1 cellular context compared by ENCODE assay signal in the genomic region with DNA sequence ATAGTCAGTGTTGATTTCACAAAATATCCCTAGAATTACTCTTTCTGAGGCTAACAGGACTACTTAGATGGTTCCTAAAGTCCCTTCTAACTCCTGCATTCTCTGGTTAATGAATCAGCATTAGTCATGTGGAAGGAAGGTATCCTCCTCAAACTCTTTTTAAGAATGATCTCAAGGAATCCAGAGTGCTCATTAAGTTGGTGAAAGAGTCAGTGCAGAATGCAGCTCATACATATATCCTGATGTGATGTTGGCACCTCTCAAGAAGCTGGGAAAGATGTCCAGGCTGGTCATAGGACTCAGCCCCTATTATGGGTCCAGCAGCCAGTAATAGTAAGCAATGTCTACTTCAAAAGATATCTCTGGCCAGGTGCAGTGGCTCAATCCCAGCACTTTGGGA.
TF ChIP-seq lines count a peak whose summit lies in the region.

No MANE protein-coding gene starts in this region.

TF ChIP-seq in IMR-90, 13 proteins besides CTCF, POLR2A, EP300 and RAD21:
- TF ChIP-seq ELK1 (IDR thresholded peaks at IDR 0.05; ENCODE audit: borderline replicate concordance, low read depth, low read length) (no peak), FOS (IDR thresholded peaks at IDR 0.05; ENCODE audit: low read depth, low read length) (peak; percentile 71; the same call in 1 of the 2 replicates)
